Comparison of ENCODE assay signal across 1 cellular context in the genomic region with DNA sequence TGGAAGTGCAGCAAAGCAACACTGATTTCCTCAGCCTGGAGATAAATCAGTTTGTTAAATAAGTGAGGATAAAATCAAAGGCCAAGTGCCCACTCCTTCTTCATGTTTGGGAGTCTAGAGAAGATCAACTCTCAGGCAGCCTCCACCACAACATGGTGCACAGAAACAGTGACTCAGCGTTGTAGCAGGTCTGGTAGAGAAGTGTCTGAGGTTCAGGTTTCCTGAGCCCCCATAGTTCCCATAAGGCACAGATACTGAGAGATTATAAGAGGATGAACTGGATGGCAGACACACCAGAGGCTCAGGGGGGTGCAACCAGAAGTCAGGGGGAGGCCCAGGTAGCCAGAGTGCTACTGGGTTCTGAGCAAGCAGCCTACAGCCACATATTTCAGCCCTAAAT.
TF ChIP-seq lines count a peak whose summit lies in the region.

No MANE protein-coding gene starts in this region.

TF ChIP-seq in HCT116, 20 proteins besides CTCF, POLR2A, EP300 and RAD21 (continued from another document):
- TF ChIP-seq, protein P1, sequence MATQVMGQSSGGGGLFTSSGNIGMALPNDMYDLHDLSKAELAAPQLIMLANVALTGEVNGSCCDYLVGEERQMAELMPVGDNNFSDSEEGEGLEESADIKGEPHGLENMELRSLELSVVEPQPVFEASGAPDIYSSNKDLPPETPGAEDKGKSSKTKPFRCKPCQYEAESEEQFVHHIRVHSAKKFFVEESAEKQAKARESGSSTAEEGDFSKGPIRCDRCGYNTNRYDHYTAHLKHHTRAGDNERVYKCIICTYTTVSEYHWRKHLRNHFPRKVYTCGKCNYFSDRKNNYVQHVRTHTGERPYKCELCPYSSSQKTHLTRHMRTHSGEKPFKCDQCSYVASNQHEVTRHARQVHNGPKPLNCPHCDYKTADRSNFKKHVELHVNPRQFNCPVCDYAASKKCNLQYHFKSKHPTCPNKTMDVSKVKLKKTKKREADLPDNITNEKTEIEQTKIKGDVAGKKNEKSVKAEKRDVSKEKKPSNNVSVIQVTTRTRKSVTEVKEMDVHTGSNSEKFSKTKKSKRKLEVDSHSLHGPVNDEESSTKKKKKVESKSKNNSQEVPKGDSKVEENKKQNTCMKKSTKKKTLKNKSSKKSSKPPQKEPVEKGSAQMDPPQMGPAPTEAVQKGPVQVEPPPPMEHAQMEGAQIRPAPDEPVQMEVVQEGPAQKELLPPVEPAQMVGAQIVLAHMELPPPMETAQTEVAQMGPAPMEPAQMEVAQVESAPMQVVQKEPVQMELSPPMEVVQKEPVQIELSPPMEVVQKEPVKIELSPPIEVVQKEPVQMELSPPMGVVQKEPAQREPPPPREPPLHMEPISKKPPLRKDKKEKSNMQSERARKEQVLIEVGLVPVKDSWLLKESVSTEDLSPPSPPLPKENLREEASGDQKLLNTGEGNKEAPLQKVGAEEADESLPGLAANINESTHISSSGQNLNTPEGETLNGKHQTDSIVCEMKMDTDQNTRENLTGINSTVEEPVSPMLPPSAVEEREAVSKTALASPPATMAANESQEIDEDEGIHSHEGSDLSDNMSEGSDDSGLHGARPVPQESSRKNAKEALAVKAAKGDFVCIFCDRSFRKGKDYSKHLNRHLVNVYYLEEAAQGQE (IDR thresholded peaks at IDR 0.05; ENCODE audit: low read depth), result no peak
- TF ChIP-seq FOSL1 (IDR thresholded peaks at IDR 0.05; ENCODE audit: low read depth), result no peak
- no peak for TF ChIP-seq SP1 (IDR thresholded peaks at IDR 0.05; ENCODE audit: low read depth)
- TF ChIP-seq ELF1 (IDR thresholded peaks at IDR 0.05; ENCODE audit: borderline replicate concordance, low read depth), result no peak
- no peak for TF ChIP-seq YY1 (IDR thresholded peaks at IDR 0.05; ENCODE audit: extremely low read depth, insufficient replicate concordance, low read depth, low read length)
- no peak for TF ChIP-seq EZH2phosphoT487 (IDR thresholded peaks at IDR 0.05; ENCODE audit: borderline replicate concordance)
- no peak for TF ChIP-seq ZFX (IDR thresholded peaks at IDR 0.05)
- TF ChIP-seq CBX3 (IDR thresholded peaks at IDR 0.05; ENCODE audit: low read depth), result no peak
